22 cellular contexts compared by ENCODE assay signal in genomic region chr3:94082412-94082937, GRCh38. TPM values are rescaled to one million over a fixed set of nuclear protein-coding genes. Genes with fewer than 3 reads are reported as not detected.
DNase-seq lines count a peak whose midpoint lies in the region; TF ChIP-seq lines count a peak whose summit lies in the region.
"Had no signal": no experiment of that assay in that cellular context is flagged by ENCODE, and none has a peak within 500 bp of the region (broad histone marks: within the 10 kb centered on the region; RNA-seq: fewer than 3 reads in every experiment).

No MANE protein-coding gene starts in this region.

- H3K4me3 ChIP-seq in MM.1S (ENCODE audit: low read length) (no peak overlapping the region), tibial artery (no peak overlapping the region)
- H3K4me3 ChIP-seq: GM23248 had no signal

- H3K27ac Mint-ChIP-seq in glutamatergic neuron (ENCODE audit: unreplicated experiment): peak overlapping the region; percentile 50
- H3K27ac Mint-ChIP-seq: activated naive CD8-positive, alpha-beta T cell treated with anti-CD3 and anti-CD28 coated beads, Interleukin-2, amount 10 ng/mL, durations not matched to agents 7 days and 5 days; activated T-cell treated with anti-CD3 and anti-CD28 coated beads, Interleukin-2, amount 50 U/mL, for 72 hours had no signal

- H3K4me1 ChIP-seq in MM.1S (ENCODE audit: low read length) (peaks cover 3% of the 10 kb centered on the region; the same call in 1 of the 2 replicates), tibial artery (no peaks in the 10 kb centered on the region)

- H2AFZ ChIP-seq in MM.1S (ENCODE audit: low read length): no peak overlapping the region
- H2AFZ ChIP-seq: GM23248 had no signal

- H3K9me3 Mint-ChIP-seq in glutamatergic neuron (ENCODE audit: unreplicated experiment): no peaks in the 10 kb centered on the region
- H3K9me3 Mint-ChIP-seq: activated naive CD8-positive, alpha-beta T cell treated with anti-CD3 and anti-CD28 coated beads, Interleukin-2, amount 10 ng/mL, durations not matched to agents 7 days and 5 days; activated T-cell treated with anti-CD3 and anti-CD28 coated beads, Interleukin-2, amount 50 U/mL, for 72 hours had no signal

- peak; percentile 44 for DNase-seq in Caki2 (ENCODE audit: low read depth)
- no peak for DNase-seq in MM.1S
- peak; percentile 96 for DNase-seq in NCI-H2171 treated with DMSO at 0.1 percent for 48 hours (lab: John Stamatoyannopoulos, UW)
- DNase-seq in glutamatergic neuron: no peak
- no peak for DNase-seq in HCEC 1CT
- no peak for DNase-seq in tibial artery
- no peak for DNase-seq in foreskin melanocyte
- DNase-seq in substantia nigra (lab: John Stamatoyannopoulos, UW): no peak
- DNase-seq: activated CD4-positive, alpha-beta T cell treated with anti-CD3 and anti-CD28 coated beads, Interleukin-2, amount 50 U/mL, for 4 hours; activated naive CD8-positive, alpha-beta T cell treated with anti-CD3 and anti-CD28 coated beads, Interleukin-2, amount 10 ng/mL, durations not matched to agents 7 days and 5 days; activated T-cell treated with anti-CD3 and anti-CD28 coated beads, Interleukin-2, amount 50 U/mL, for 72 hours; GF-D8; GM23248; KG1; left colon; PC-3; SK-N-SH; stimulated activated CD4-positive, alpha-beta T cell treated with anti-CD3 and anti-CD28 coated beads, Interleukin-4, amount 100 ng/mL, for 4 hours had no signal

- H3K27me3 Mint-ChIP-seq in glutamatergic neuron (ENCODE audit: unreplicated experiment): peaks cover 4% of the 10 kb centered on the region
- H3K27me3 Mint-ChIP-seq: activated naive CD8-positive, alpha-beta T cell treated with anti-CD3 and anti-CD28 coated beads, Interleukin-2, amount 10 ng/mL, durations not matched to agents 7 days and 5 days had no signal

- H3K36me3 ChIP-seq in MM.1S (replicated peaks; ENCODE audit: insufficient read depth, low read length) (no peaks in the 10 kb centered on the region), tibial artery (peaks cover 13 to 27% (median 19%) of the 10 kb centered on the region in 3 donors)

- in situ Hi-C loops in Caki2 (cut with HindIII; ENCODE audit: low pct_unique_long_range_greater_than_20kb, low sequenced_read_pairs): no loop called here

- H3K4me3 Mint-ChIP-seq in glutamatergic neuron (ENCODE audit: unreplicated experiment): no peak overlapping the region
- H3K4me3 Mint-ChIP-seq: activated T-cell treated with anti-CD3 and anti-CD28 coated beads, Interleukin-2, amount 50 U/mL, for 72 hours had no signal

- H3F3A ChIP-seq in MM.1S (ENCODE audit: insufficient read depth, low read length): no peaks in the 10 kb centered on the region

- H3K9me3 ChIP-seq in MM.1S (replicated peaks; ENCODE audit: insufficient read depth, low read length) (no peaks in the 10 kb centered on the region), tibial artery (no peaks in the 10 kb centered on the region)
- H3K9me3 ChIP-seq: SK-N-SH had no signal

- H3K79me2 ChIP-seq in MM.1S (ENCODE audit: low read length): no peaks in the 10 kb centered on the region

- TF ChIP-seq CTCF in MM.1S (IDR thresholded peaks at IDR 0.05; ENCODE audit: low read length): no peak
- TF ChIP-seq CTCF in glutamatergic neuron (IDR thresholded peaks at IDR 0.05; ENCODE audit: partially characterized antibody, unreplicated experiment): no peak
- TF ChIP-seq CTCF in tibial artery (IDR thresholded peaks at IDR 0.05): no peak

- intact Hi-C loops in tibial artery (cut with DNase I; ENCODE audit: low total_unique reads): no loop called here

- H3K27ac ChIP-seq in MM.1S (ENCODE audit: low read length) (no peak overlapping the region), tibial artery (no peak overlapping the region), substantia nigra (ENCODE audit: low read depth, low read length, poor library complexity, severe bottlenecking) (no peak overlapping the region)
- H3K27ac ChIP-seq: GM23248, HL-60 had no signal

- H3K4me1 Mint-ChIP-seq in glutamatergic neuron (ENCODE audit: low read depth, unreplicated experiment): peaks cover 8% of the 10 kb centered on the region

- H4K20me1 ChIP-seq in MM.1S (ENCODE audit: insufficient read depth, low read length): no peaks in the 10 kb centered on the region

- H3K4me2 ChIP-seq in MM.1S (ENCODE audit: low read depth, low read length): peak overlapping the region; percentile 23; the same call in 1 of the 2 replicates
- H3K4me2 ChIP-seq: SK-N-SH had no signal

- peaks cover 8% of the 10 kb centered on the region for H3K36me3 Mint-ChIP-seq in glutamatergic neuron (ENCODE audit: unreplicated experiment)

- no peaks in the 10 kb centered on the region for H3K27me3 ChIP-seq in MM.1S (replicated peaks; ENCODE audit: insufficient read depth, low read length)
- no peaks in the 10 kb centered on the region for H3K27me3 ChIP-seq in tibial artery

- no peaks in the 10 kb centered on the region for H3K9me2 ChIP-seq in MM.1S (replicated peaks; ENCODE audit: insufficient read depth, low read length)
- H3K9me2 ChIP-seq: SK-N-SH had no signal

- no peak overlapping the region for H3K9ac ChIP-seq in MM.1S (ENCODE audit: low read length)
- H3K9ac ChIP-seq: GM23248, SK-N-SH had no signal

RNA-seq across cellular contexts. Expression of gene NSUN3, which starts 19.6 kb away (rescaled TPM):
- total RNA-seq in Caki2 (2014; rRNA removed; shearing (Covaris generic); ENCODE audit: low replicate concordance): 8.9 and 10.6 TPM in 2 replicates
- total RNA-seq in glutamatergic neuron (ENCODE audit: unreplicated experiment): 16.3 TPM

RNA-seq across cellular contexts. Expression of gene DHFR2, which starts 19.8 kb away (rescaled TPM):
- total RNA-seq in Caki2 (2014; rRNA removed; shearing (Covaris generic); ENCODE audit: low replicate concordance): 1.4 and 9.2 TPM in 2 replicates
- total RNA-seq in glutamatergic neuron (ENCODE audit: unreplicated experiment): 3.5 TPM

RNA-seq across cellular contexts. Expression of gene STX19, which starts 54.1 kb away (rescaled TPM):
- not detected in 2 replicates for total RNA-seq in Caki2 (2014; rRNA removed; shearing (Covaris generic); ENCODE audit: low replicate concordance)
- not detected for total RNA-seq in glutamatergic neuron (ENCODE audit: unreplicated experiment)
- total RNA-seq: activated naive CD8-positive, alpha-beta T cell treated with anti-CD3 and anti-CD28 coated beads, Interleukin-2, amount 10 ng/mL, durations not matched to agents 7 days and 5 days; activated T-cell treated with anti-CD3 and anti-CD28 coated beads, Interleukin-2, amount 50 U/mL, for 72 hours; fibroblast of lung; GM23248; mononuclear cell; PC-3; temporal lobe had no signal

Comparison
In these comparisons a context has a peak if more than half of its experiments do, and no peak if none do; other contexts are left out.
1. DNase-seq: peak in Caki2 (single experiment) and NCI-H2171 treated with DMSO at 0.1 percent for 48 hours (single experiment); none in MM.1S (single experiment), glutamatergic neuron (single experiment), HCEC 1CT (single experiment), tibial artery (0 of 2), foreskin melanocyte (single experiment) and substantia nigra (0 of 49).